18 cellular contexts compared by ENCODE assay signal in the genomic region with DNA sequence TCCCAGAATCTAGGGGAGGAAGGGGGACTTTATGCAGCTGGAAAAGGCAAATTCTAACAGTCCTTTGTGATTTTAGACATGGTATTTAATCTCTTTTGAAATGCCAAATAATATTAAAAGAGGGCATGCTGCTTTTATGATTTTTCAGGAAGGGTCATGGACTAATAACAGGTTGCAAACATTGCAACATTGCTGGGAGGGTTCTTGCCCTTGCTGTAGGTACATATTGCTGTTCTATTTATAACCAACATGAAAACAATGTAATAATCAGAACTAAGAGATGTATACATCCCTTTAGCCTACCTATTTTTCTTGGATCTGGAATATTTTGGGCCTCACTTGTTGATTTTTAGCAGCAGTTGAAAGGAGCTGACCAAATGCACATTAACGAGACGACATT.
"Had no signal": no experiment of that assay in that cellular context is flagged by ENCODE, and none has a peak within 500 bp of the region (broad histone marks: within the 10 kb centered on the region; RNA-seq: fewer than 3 reads in every experiment).

No MANE protein-coding gene starts in this region.

- H3K4me3 ChIP-seq: breast epithelium, left lung, mucosa of descending colon, prostate gland, stomach, thoracic aorta had no signal

- H3K9me3 ChIP-seq: breast epithelium, left lung, mucosa of descending colon, prostate gland, stomach, thoracic aorta had no signal

- H3K27me3 ChIP-seq: breast epithelium, left lung, stomach had no signal

- H3K27ac ChIP-seq: breast epithelium, epithelial cell of prostate, left lung, prostate gland, thoracic aorta had no signal

- ATAC-seq: effector memory CD8-positive, alpha-beta T cell; natural killer cell had no signal

- DNase-seq: activated CD4-positive, CD25-positive, alpha-beta regulatory T cell treated with anti-CD3 and anti-CD28 coated beads, Interleukin-2, amount 50 U/mL, for 72 hours; anterior cingulate cortex; cerebellar nuclear complex; effector memory CD8-positive, alpha-beta T cell; mucosa of descending colon; natural killer cell; stimulated activated CD4-positive, alpha-beta T cell treated with anti-CD3 and anti-CD28 coated beads, Interleukin-12 subunit alpha, Interleukin-12 subunit beta, amount 100 ng/mL, for 4 hours; stimulated activated CD4-positive, alpha-beta T cell treated with anti-CD3 and anti-CD28 coated beads, Interleukin-2, amount 100 ng/mL, for 24 hours; stomach; T-cell; T1000 had no signal

- H3K4me1 ChIP-seq: breast epithelium, left lung, prostate gland had no signal

- FAIRE-seq: keratinocyte, urothelium cell line had no signal

- H3K36me3 ChIP-seq: breast epithelium, left lung, prostate gland, stomach, thoracic aorta had no signal
